ENCODE assay signal across 30 cellular contexts in genomic region chr5:149181702-149182101, GRCh38. TPM values are rescaled to one million over a fixed set of nuclear protein-coding genes. Genes with fewer than 3 reads are reported as not detected.
"Had no signal": no experiment of that assay in that cellular context is flagged by ENCODE, and none has a peak within 500 bp of the region (broad histone marks: within the 10 kb centered on the region; RNA-seq: fewer than 3 reads in every experiment).

No MANE protein-coding gene starts in this region.

- H3K4me3 ChIP-seq: body of pancreas, MG63, Peyer's patch, SJSA1 had no signal

- H3K36me3 Mint-ChIP-seq: activated naive CD8-positive, alpha-beta T cell treated with anti-CD3 and anti-CD28 coated beads for 36 hours had no signal

- H3K36me3 ChIP-seq: MG63, Peyer's patch had no signal

- H3K9me3 ChIP-seq: body of pancreas, MG63, Peyer's patch, SJSA1, SK-N-SH had no signal

- H3K4me1 ChIP-seq: body of pancreas, Peyer's patch, SJSA1 had no signal

- H3K27me3 ChIP-seq: body of pancreas, MG63, Peyer's patch, SJSA1 had no signal

- H3K9ac ChIP-seq: SK-N-SH had no signal

- H3K4me3 Mint-ChIP-seq: activated CD4-positive, alpha-beta T cell treated with anti-CD3 and anti-CD28 coated beads, Interleukin-2, amount 10 ng/mL, durations not matched to agents 24 days and 14 days; activated CD8-positive, alpha-beta T cell treated with anti-CD3 and anti-CD28 coated beads for 36 hours; activated naive CD8-positive, alpha-beta T cell treated with anti-CD3 and anti-CD28 coated beads for 36 hours; activated T-cell treated with anti-CD3 and anti-CD28 coated beads, Interleukin-2, amount 50 U/mL, for 72 hours; activated T-helper 17 cell treated with anti-CD3 and anti-CD28 coated beads, Interleukin-2, amount 50 U/mL, for 72 hours; T-helper 1 cell treated with Interleukin-12 subunit alpha and Interleukin-12 subunit beta and Interleukin-4 antibody, amounts not matched to agents 30 μg/mL and 1 μg/mL, for 36 hours; T-helper 2 cell treated with Interferon-gamma antibody and Interleukin-4, amounts not matched to agents 5 μg/mL and 100 μg/mL, for 36 hours had no signal

- H3K27ac Mint-ChIP-seq: activated CD4-positive, alpha-beta T cell treated with anti-CD3 and anti-CD28 coated beads, Interleukin-2, amount 10 ng/mL, durations not matched to agents 24 days and 14 days; activated CD8-positive, alpha-beta T cell treated with anti-CD3 and anti-CD28 coated beads for 36 hours; activated naive CD8-positive, alpha-beta T cell treated with anti-CD3 and anti-CD28 coated beads for 36 hours; activated T-cell treated with anti-CD3 and anti-CD28 coated beads, Interleukin-2, amount 50 U/mL, for 72 hours; activated T-helper 17 cell treated with anti-CD3 and anti-CD28 coated beads, Interleukin-2, amount 50 U/mL, for 72 hours; T-helper 1 cell treated with Interleukin-12 subunit alpha and Interleukin-12 subunit beta and Interleukin-4 antibody, amounts not matched to agents 30 μg/mL and 1 μg/mL, for 36 hours; T-helper 2 cell treated with Interferon-gamma antibody and Interleukin-4, amounts not matched to agents 5 μg/mL and 100 μg/mL, for 36 hours had no signal

- H3K4me2 ChIP-seq: SK-N-SH had no signal

- H3K9me2 ChIP-seq: SK-N-SH had no signal

- ATAC-seq: activated CD8-positive, alpha-beta T cell treated with anti-CD3 and anti-CD28 coated beads for 36 hours; activated T-cell treated with anti-CD3 and anti-CD28 coated beads, Interleukin-2, amount 50 U/mL, for 72 hours; body of pancreas had no signal

- H3K9me3 Mint-ChIP-seq: activated CD4-positive, alpha-beta T cell treated with anti-CD3 and anti-CD28 coated beads, Interleukin-2, amount 10 ng/mL, durations not matched to agents 24 days and 14 days; activated CD8-positive, alpha-beta T cell treated with anti-CD3 and anti-CD28 coated beads for 36 hours; activated naive CD8-positive, alpha-beta T cell treated with anti-CD3 and anti-CD28 coated beads for 36 hours; activated T-cell treated with anti-CD3 and anti-CD28 coated beads, Interleukin-2, amount 50 U/mL, for 72 hours; activated T-helper 17 cell treated with anti-CD3 and anti-CD28 coated beads, Interleukin-2, amount 50 U/mL, for 72 hours; T-helper 1 cell treated with Interleukin-12 subunit alpha and Interleukin-12 subunit beta and Interleukin-4 antibody, amounts not matched to agents 30 μg/mL and 1 μg/mL, for 36 hours; T-helper 2 cell treated with Interferon-gamma antibody and Interleukin-4, amounts not matched to agents 5 μg/mL and 100 μg/mL, for 36 hours had no signal

- H3K4me1 Mint-ChIP-seq: activated CD4-positive, alpha-beta T cell treated with anti-CD3 and anti-CD28 coated beads, Interleukin-2, amount 10 ng/mL, durations not matched to agents 24 days and 14 days; activated naive CD8-positive, alpha-beta T cell treated with anti-CD3 and anti-CD28 coated beads for 36 hours; activated T-helper 17 cell treated with anti-CD3 and anti-CD28 coated beads, Interleukin-2, amount 50 U/mL, for 72 hours had no signal

- DNase-seq: activated CD4-positive, alpha-beta T cell treated with anti-CD3 and anti-CD28 coated beads, Interleukin-2, amount 10 ng/mL, durations not matched to agents 24 days and 14 days; activated CD4-positive, alpha-beta T cell treated with anti-CD3 and anti-CD28 coated beads, Interleukin-2, amount 50 U/mL, for 4 hours; activated CD8-positive, alpha-beta T cell treated with anti-CD3 and anti-CD28 coated beads for 36 hours; activated effector memory CD4-positive, alpha-beta T cell treated with anti-CD3 and anti-CD28 coated beads, Interleukin-2, amount 50 U/mL, for 16 hours; activated naive CD4-positive, alpha-beta T cell; activated naive CD4-positive, alpha-beta T cell treated with anti-CD3 and anti-CD28 coated beads, Interleukin-2, amount 50 U/mL, for 16 hours; activated naive CD8-positive, alpha-beta T cell treated with anti-CD3 and anti-CD28 coated beads for 36 hours; activated T-cell treated with anti-CD3 and anti-CD28 coated beads, Interleukin-2, amount 50 U/mL, for 1 hour; activated T-cell treated with anti-CD3 and anti-CD28 coated beads, Interleukin-2, amount 50 U/mL, for 72 hours; amygdala; body of pancreas; caudate nucleus; cerebellar nuclear complex; MG63; NCI-H1048; NCI-H1105 treated with DMSO at 0.1 percent for 48 hours; NCI-H1436; NCI-H1694; NCI-H1930; NCI-H345; NCI-H524 treated with DMSO at 0.1 percent for 48 hours; Peyer's patch; RPMI8226; SHP77 treated with DMSO at 0.1 percent for 48 hours; SK-N-SH had no signal

- H3K27ac ChIP-seq: body of pancreas, Peyer's patch, SJSA1 had no signal

RNA-seq across cellular contexts. Expression of gene ABLIM3, which starts 40.4 kb away (rescaled TPM):
- total RNA-seq: activated CD4-positive, alpha-beta T cell treated with anti-CD3 and anti-CD28 coated beads, Interleukin-2, amount 10 ng/mL, durations not matched to agents 24 days and 14 days; activated CD8-positive, alpha-beta memory T cell treated with anti-CD3 and anti-CD28 coated beads for 36 hours; activated CD8-positive, alpha-beta T cell treated with anti-CD3 and anti-CD28 coated beads for 36 hours; activated naive CD8-positive, alpha-beta T cell treated with anti-CD3 and anti-CD28 coated beads for 36 hours had no signal
